In genomic region chr10:120607710-120608703, GRCh38 we compare ENCODE assay signal across 1 cellular context.
A peak's percentile ranks its signal among the peaks of the same experiment; 100 is the strongest.
TF ChIP-seq lines count a peak whose summit lies in the region.

No MANE protein-coding gene starts in this region.

TF ChIP-seq in GM12878, 131 proteins besides CTCF, POLR2A, EP300 and RAD21 (continued from another document):
- no peak for TF ChIP-seq ZBTB33 (IDR thresholded peaks at IDR 0.05)
- peak; percentile 63 for TF ChIP-seq ATF2 (IDR thresholded peaks at IDR 0.05; ENCODE audit: low read length)
- TF ChIP-seq BRCA1 (IDR thresholded peaks at IDR 0.05; ENCODE audit: low read depth, low read length): no peak
- TF ChIP-seq PRDM15 (CRISPR knock-in tag; IDR thresholded peaks at IDR 0.05): no peak
- no peak for TF ChIP-seq STAT1 (conservative IDR thresholded peaks at IDR 0.05)
- no peak for TF ChIP-seq HDGF (IDR thresholded peaks at IDR 0.05)
- TF ChIP-seq SUPT20H (IDR thresholded peaks at IDR 0.05; ENCODE audit: borderline replicate concordance, control insufficient read depth, low read depth, low read length): no peak
- peak; percentile 71 for TF ChIP-seq NR2F1 (conservative IDR thresholded peaks at IDR 0.05)
- peak; percentile 41; the same call in 1 of the 2 replicates for TF ChIP-seq PAX5 (IDR thresholded peaks at IDR 0.05; ENCODE audit: borderline replicate concordance, low read depth, low read length)
- TF ChIP-seq ZNF687 (IDR thresholded peaks at IDR 0.05): no peak
- TF ChIP-seq CBFB (IDR thresholded peaks at IDR 0.05; ENCODE audit: low read depth): no peak
- no peak for TF ChIP-seq KAT2A (conservative IDR thresholded peaks at IDR 0.05; ENCODE audit: control insufficient read depth, low read depth, low read length)
- no peak for TF ChIP-seq ETV6 (conservative IDR thresholded peaks at IDR 0.05 in 1 of 2, IDR thresholded peaks at IDR 0.05 in 1 of 2; ENCODE audit: borderline replicate concordance in 1 of 2, low read depth in 1 of 2)
- TF ChIP-seq ATF7 (IDR thresholded peaks at IDR 0.05; ENCODE audit: low read depth): peak; percentile 26; the same call in 1 of the 2 replicates
- TF ChIP-seq ZNF592 (IDR thresholded peaks at IDR 0.05): 0 out of 2 replicates have a peak, but pooled peaks have one; percentile 27
- TF ChIP-seq USF1 (IDR thresholded peaks at IDR 0.05; ENCODE audit: borderline replicate concordance, extremely low read length, insufficient read depth, low read depth, low read length): peak; percentile 32
- no peak for TF ChIP-seq HCFC1 (IDR thresholded peaks at IDR 0.05; ENCODE audit: low read length)
- TF ChIP-seq TBL1XR1 (IDR thresholded peaks at IDR 0.05; ENCODE audit: low read depth, low read length): 0 out of 2 replicates have a peak, but pooled peaks have one; percentile 53
- peak; percentile 49; the same call in 1 of the 2 replicates for TF ChIP-seq RUNX3 (IDR thresholded peaks at IDR 0.05; ENCODE audit: low read length)
- TF ChIP-seq WRNIP1 (IDR thresholded peaks at IDR 0.05; ENCODE audit: borderline replicate concordance, low read depth, low read length): no peak
- TF ChIP-seq RCOR1 (conservative IDR thresholded peaks at IDR 0.05; ENCODE audit: low read depth, low read length): no peak
- no peak for TF ChIP-seq ZBTB11 (CRISPR knock-in tag; IDR thresholded peaks at IDR 0.05)
- 0 out of 2 replicates have a peak, but pooled peaks have one; percentile 32 for TF ChIP-seq JUND (IDR thresholded peaks at IDR 0.05; ENCODE audit: low read depth, low read length)
- 0 out of 2 replicates have a peak, but pooled peaks have one; percentile 14 for TF ChIP-seq CREM (IDR thresholded peaks at IDR 0.05; ENCODE audit: low read depth)
- no peak for TF ChIP-seq CHD2 (IDR thresholded peaks at IDR 0.05; ENCODE audit: borderline replicate concordance, low read depth, low read length)
- TF ChIP-seq MTA2 (IDR thresholded peaks at IDR 0.05; ENCODE audit: low read depth): peak; percentile 83
- peak; percentile 97 for TF ChIP-seq JUNB (IDR thresholded peaks at IDR 0.05)
- TF ChIP-seq MYC (IDR thresholded peaks at IDR 0.05; ENCODE audit: insufficient read depth, insufficient read length, insufficient replicate concordance, low read length, severe bottlenecking): no peak
- peak; percentile 54; the same call in 1 of the 2 replicates for TF ChIP-seq FOXM1 (IDR thresholded peaks at IDR 0.05; ENCODE audit: low read depth, low read length)
- TF ChIP-seq NFIC (IDR thresholded peaks at IDR 0.05; ENCODE audit: low read depth, low read length): peak; percentile 68; the same call in 1 of the 2 replicates
- no peak for TF ChIP-seq E2F4 (IDR thresholded peaks at IDR 0.05; ENCODE audit: low read depth, low read length)
- no peak for TF ChIP-seq SREBF2 (IDR thresholded peaks at IDR 0.05; ENCODE audit: low read length)
- TF ChIP-seq NFYA (IDR thresholded peaks at IDR 0.05; ENCODE audit: borderline replicate concordance, low read depth, low read length): no peak
- TF ChIP-seq EZH2 (IDR thresholded peaks at IDR 0.05; ENCODE audit: borderline replicate concordance, control insufficient read depth, low read depth, low read length): no peak
- TF ChIP-seq ZZZ3 (IDR thresholded peaks at IDR 0.05; ENCODE audit: control insufficient read depth, insufficient read length, low read depth): no peak
- TF ChIP-seq FOS (IDR thresholded peaks at IDR 0.05; ENCODE audit: borderline replicate concordance, extremely low read depth, insufficient read length): no peak
TF ChIP-seq in GM12878: peak in this region for 29.
